In genomic region chr9:78074385-78075291, GRCh38 we compare ENCODE assay signal across 16 cellular contexts. TPM values are rescaled to one million over a fixed set of nuclear protein-coding genes. Genes with fewer than 3 reads are reported as not detected.
DNase-seq lines count a peak whose midpoint lies in the region; ATAC-seq lines count a peak whose summit lies in the region.
"Had no signal": no experiment of that assay in that cellular context is flagged by ENCODE, and none has a peak within 500 bp of the region (broad histone marks: within the 10 kb centered on the region; RNA-seq: fewer than 3 reads in every experiment).

No MANE protein-coding gene starts in this region.

- peak overlapping the region; percentile 80 to 96 (median 91) for H3K27ac Mint-ChIP-seq in CD4-positive, alpha-beta memory T cell
- H3K27ac Mint-ChIP-seq in activated CD4-positive, alpha-beta memory T cell treated with anti-CD3 and anti-CD28 coated beads for 36 hours, result peak overlapping the region; percentile 77
- H3K27ac Mint-ChIP-seq: dendritic cell treated with granulocyte-macrophage colony-stimulating factor and Interleukin-4, amounts not matched to agents 40 ng/mL and 50 ng/mL, for 4 days had no signal

- H3K4me1 ChIP-seq in CD4-positive, alpha-beta memory T cell (ENCODE audit: insufficient read depth, low read length), result peaks cover 40% of the 10 kb centered on the region
- H3K4me1 ChIP-seq: adrenal gland, gastrocnemius medialis had no signal

- H3K27me3 Mint-ChIP-seq in CD4-positive, alpha-beta memory T cell, result no peaks in the 10 kb centered on the region
- H3K27me3 Mint-ChIP-seq in activated CD4-positive, alpha-beta memory T cell treated with anti-CD3 and anti-CD28 coated beads for 36 hours, result no peaks in the 10 kb centered on the region

- H3K27me3 ChIP-seq in CD4-positive, alpha-beta memory T cell (ENCODE audit: insufficient read depth, low read length), result no peaks in the 10 kb centered on the region
- H3K27me3 ChIP-seq: adrenal gland, gastrocnemius medialis had no signal

- intact Hi-C loops in CD4-positive, alpha-beta memory T cell (cut with micrococcal nuclease), result loop anchor here (1.0 to 2.0 kb wide), 4 partner anchors 20 to 46 kb away; no protein-coding TSS in a partner anchor
- intact Hi-C loops in activated CD4-positive, alpha-beta memory T cell treated with anti-CD3 and anti-CD28 coated beads for 36 hours (cut with micrococcal nuclease), result loop anchor here (1.0 to 5.0 kb wide), 2 partner anchors 37 to 45 kb away; no protein-coding TSS in a partner anchor

- peaks cover 45 to 60% (median 54%) of the 10 kb centered on the region in 4 donors for H3K4me1 Mint-ChIP-seq in CD4-positive, alpha-beta memory T cell
- peaks cover 49% of the 10 kb centered on the region for H3K4me1 Mint-ChIP-seq in activated CD4-positive, alpha-beta memory T cell treated with anti-CD3 and anti-CD28 coated beads for 36 hours (ENCODE audit: low read depth)

- H3K36me3 ChIP-seq in CD4-positive, alpha-beta memory T cell (ENCODE audit: insufficient read depth, low read length), result no peaks in the 10 kb centered on the region
- H3K36me3 ChIP-seq: adrenal gland, gastrocnemius medialis had no signal

- H3K9me3 ChIP-seq in CD4-positive, alpha-beta memory T cell (ENCODE audit: control insufficient read depth in 1 of 2, low read length in 2 of 2), result no peaks in the 10 kb centered on the region
- H3K9me3 ChIP-seq: adrenal gland, gastrocnemius medialis had no signal

- peak overlapping the region in 1 of 2 donors; percentile 44 for H3K4me3 ChIP-seq in CD4-positive, alpha-beta memory T cell (ENCODE audit: low read length in 2 of 2)
- H3K4me3 ChIP-seq: adrenal gland, gastrocnemius medialis had no signal

- H3K27ac ChIP-seq in CD4-positive, alpha-beta memory T cell (ENCODE audit: low read depth, low read length), result peak overlapping the region; percentile 7
- H3K27ac ChIP-seq: adrenal gland, gastrocnemius medialis had no signal

- peaks cover 0 to 29% (median 16%) of the 10 kb centered on the region in 8 donors for H3K9me3 Mint-ChIP-seq in CD4-positive, alpha-beta memory T cell
- peaks cover 23% of the 10 kb centered on the region for H3K9me3 Mint-ChIP-seq in activated CD4-positive, alpha-beta memory T cell treated with anti-CD3 and anti-CD28 coated beads for 36 hours

- CTCF ChIA-PET in CD4-positive, alpha-beta memory T cell (lab: Charles Lee; ENCODE audit: partially characterized antibody), result interaction anchor here (1.0 to 5.4 kb wide), 6 partner anchors 21 to 136 kb away, joined by 3 to 34 read pairs (median 4); no protein-coding TSS in a partner anchor
- CTCF ChIA-PET in activated CD4-positive, alpha-beta memory T cell treated with anti-CD3 and anti-CD28 coated beads for 36 hours (lab: Charles Lee), result interaction anchor here (2.3 kb wide), 1 partner anchor 39 kb away, joined by 10 read pairs; no protein-coding TSS in a partner anchor

- POLR2A ChIA-PET in CD4-positive, alpha-beta memory T cell (lab: Charles Lee; ENCODE audit: partially characterized antibody), result interaction anchor here (0.8 to 3.1 kb wide), 13 partner anchors 21 to 162 kb away, joined by 3 to 14 read pairs (median 5); partner anchors contain the start of genes CEP78 and GNAQ
- POLR2A ChIA-PET in activated CD4-positive, alpha-beta memory T cell treated with anti-CD3 and anti-CD28 coated beads for 36 hours (lab: Charles Lee), result no interaction called here

- DNase-seq in CD4-positive, alpha-beta memory T cell, result peak; percentile 31 to 55 (median 48)
- DNase-seq in HT1080 (ENCODE audit: low read depth) (peak; percentile 55), foreskin melanocyte (peak; percentile 61), 8988T (no peak), NCI-H226 (no peak), amniotic stem cell (lab: John Stamatoyannopoulos, UW) (no peak)
- peak; percentile 45 for DNase-seq in activated CD4-positive, alpha-beta memory T cell treated with anti-CD3 and anti-CD28 coated beads for 36 hours
- DNase-seq: adrenal gland, gastrocnemius medialis, kidney, NCI-H1105 treated with DMSO at 0.1 percent for 48 hours, NCI-H524, retina, SIG-M5 had no signal

- no peak for ATAC-seq in GM19035 (IDR thresholded peaks at IDR 0.05; ENCODE audit: unreplicated experiment)
- ATAC-seq: gastrocnemius medialis had no signal

- H3K4me3 Mint-ChIP-seq in CD4-positive, alpha-beta memory T cell, result peak overlapping the region; percentile 62 to 89 (median 80)
- peak overlapping the region; percentile 3 for H3K4me3 Mint-ChIP-seq in activated CD4-positive, alpha-beta memory T cell treated with anti-CD3 and anti-CD28 coated beads for 36 hours
- H3K4me3 Mint-ChIP-seq: dendritic cell treated with granulocyte-macrophage colony-stimulating factor and Interleukin-4, amounts not matched to agents 40 ng/mL and 50 ng/mL, for 4 days had no signal

- H3K36me3 Mint-ChIP-seq in CD4-positive, alpha-beta memory T cell, result peaks cover 3 to 9% of the 10 kb centered on the region in 2 donors
- peaks cover 10% of the 10 kb centered on the region for H3K36me3 Mint-ChIP-seq in activated CD4-positive, alpha-beta memory T cell treated with anti-CD3 and anti-CD28 coated beads for 36 hours

RNA-seq across cellular contexts. Expression of gene GNAQ, which starts 43.0 kb away (rescaled TPM):
- 10 to 100 TPM; 50.7 to 57.2 TPM for total RNA-seq in CD4-positive, alpha-beta memory T cell
- polyA plus RNA-seq in CD4-positive, alpha-beta memory T cell, result 10 to 100 TPM in 1 of 2 donors, 1 to 10 TPM in 1; 6.9 to 18.4 TPM
- total RNA-seq in HT1080 (2014; rRNA removed; shearing (Covaris generic)), result 12.0 and 14.6 TPM in 2 replicates
- 18.7 and 26.2 TPM in 2 replicates for polyA plus RNA-seq in HT1080 (2015; cell fraction: cytosol; rRNA removed)
- polyA plus RNA-seq in HT1080 (2015; cell fraction: nucleus; rRNA removed), result 29.2 and 31.2 TPM in 2 replicates
- total RNA-seq in activated CD4-positive, alpha-beta memory T cell treated with anti-CD3 and anti-CD28 coated beads for 36 hours, result 10 to 100 TPM; 25.9 to 26.1 TPM

Comparison
In these comparisons a context has a peak if more than half of its experiments do, and no peak if none do; other contexts are left out.
1. DNase-seq: peak in CD4-positive, alpha-beta memory T cell (5 of 5), HT1080 (single experiment), activated CD4-positive, alpha-beta memory T cell treated with anti-CD3 and anti-CD28 coated beads for 36 hours (single experiment) and foreskin melanocyte (single experiment); none in 8988T (single experiment), NCI-H226 (single experiment) and amniotic stem cell (single experiment).